In genomic region chr11:93741094-93741881, GRCh38 we compare ENCODE assay signal across 8 cellular contexts. TPM values are rescaled to one million over a fixed set of nuclear protein-coding genes. Genes with fewer than 3 reads are reported as not detected.
A peak's percentile ranks its signal among the peaks of the same experiment; 100 is the strongest.
DNase-seq lines count a peak whose midpoint lies in the region; ATAC-seq and TF ChIP-seq lines count a peak whose summit lies in the region.

Gene C11orf54 (plus strand): TSS chr11:93741672. CDS start chr11:93747394, 5,722 bp downstream.
Gene TAF1D (minus strand): TSS chr11:93741495. CDS start chr11:93739304, 2,191 bp downstream.

- H3K4me1 ChIP-seq in thymus (ENCODE audit: control insufficient read depth, insufficient read depth, low read length) = peaks cover 9% of the 10 kb centered on the region

- ATAC-seq in HG02623 (IDR thresholded peaks at IDR 0.05; ENCODE audit: unreplicated experiment) = peak; percentile 82

- no peak for TF ChIP-seq CTCF in GM10266 (IDR thresholded peaks at IDR 0.05; ENCODE audit: control insufficient read depth, insufficient read depth, low read depth, missing control alignments)
- no peak for TF ChIP-seq CTCF in glutamatergic neuron (IDR thresholded peaks at IDR 0.05; ENCODE audit: partially characterized antibody, unreplicated experiment)
- no peak for TF ChIP-seq CTCF in osteocyte (IDR thresholded peaks at IDR 0.05)

- H3K27ac Mint-ChIP-seq in activated naive CD8-positive, alpha-beta T cell = peak within 1 kb of the TSS; percentile 100
- H3K27ac Mint-ChIP-seq in glutamatergic neuron (ENCODE audit: unreplicated experiment) (peak within 1 kb of the TSS; percentile 93), osteocyte (ENCODE audit: unreplicated experiment) (peak within 1 kb of the TSS; percentile 99)

- H3K9me3 Mint-ChIP-seq in activated naive CD8-positive, alpha-beta T cell (ENCODE audit: low read depth) = no peaks in the 10 kb centered on the region
- H3K9me3 Mint-ChIP-seq in glutamatergic neuron (ENCODE audit: unreplicated experiment) (peaks cover 7% of the 10 kb centered on the region), osteocyte (ENCODE audit: unreplicated experiment) (no peaks in the 10 kb centered on the region)

- peak within 1 kb of the TSS; percentile 83 for H3K4me3 ChIP-seq in thymus (ENCODE audit: low read length)

- H3K27me3 Mint-ChIP-seq in activated naive CD8-positive, alpha-beta T cell = no peaks in the 10 kb centered on the region
- H3K27me3 Mint-ChIP-seq in glutamatergic neuron (ENCODE audit: unreplicated experiment) = peaks cover 3% of the 10 kb centered on the region
- no peaks in the 10 kb centered on the region for H3K27me3 Mint-ChIP-seq in osteocyte (ENCODE audit: unreplicated experiment)

- DNase-seq in GM10266 (ENCODE audit: extremely low spot score) (peak; percentile 89), NCI-H1105 (lab: John Stamatoyannopoulos, UW) (peak; percentile 99), SKM-1 treated with dmso at 0.1 percent for 144 hours (lab: John Stamatoyannopoulos, UW; ENCODE audit: unreplicated experiment) (peak; percentile 98), glutamatergic neuron (peak; percentile 95), osteocyte (ENCODE audit: extremely low spot score, unreplicated experiment) (peak; percentile 98)

- no peaks in the 10 kb centered on the region for H3K36me3 ChIP-seq in thymus (ENCODE audit: control insufficient read depth, insufficient read depth)

- no peaks in the 10 kb centered on the region for H3K9me3 ChIP-seq in thymus (ENCODE audit: control insufficient read depth)

- H3K36me3 Mint-ChIP-seq in activated naive CD8-positive, alpha-beta T cell = peaks cover 37% of the 10 kb centered on the region
- H3K36me3 Mint-ChIP-seq in glutamatergic neuron (ENCODE audit: unreplicated experiment) (no peaks in the 10 kb centered on the region), osteocyte (ENCODE audit: unreplicated experiment) (peaks cover 31% of the 10 kb centered on the region)

- H3K27me3 ChIP-seq in thymus (ENCODE audit: control insufficient read depth, insufficient read depth) = no peaks in the 10 kb centered on the region

- peak within 1 kb of the TSS; percentile 100 for H3K4me3 Mint-ChIP-seq in activated naive CD8-positive, alpha-beta T cell
- H3K4me3 Mint-ChIP-seq in glutamatergic neuron (ENCODE audit: unreplicated experiment) (peak within 1 kb of the TSS; percentile 96), osteocyte (ENCODE audit: unreplicated experiment) (peak within 1 kb of the TSS; percentile 99)

- peaks cover 57% of the 10 kb centered on the region for H3K4me1 Mint-ChIP-seq in activated naive CD8-positive, alpha-beta T cell (ENCODE audit: low read depth)
- peaks cover 19% of the 10 kb centered on the region for H3K4me1 Mint-ChIP-seq in glutamatergic neuron (ENCODE audit: low read depth, unreplicated experiment)
- peaks cover 50% of the 10 kb centered on the region for H3K4me1 Mint-ChIP-seq in osteocyte (ENCODE audit: unreplicated experiment)

- peak within 1 kb of the TSS; percentile 98 for H3K27ac ChIP-seq in thymus (ENCODE audit: low read depth)

- under 1% methylated on average over 65 of the region's 65 CpGs for WGBS in thymus

RNA-seq across cellular contexts. Expression of gene C11orf54, which starts in this region (rescaled TPM):
- 19.5 TPM for total RNA-seq in glutamatergic neuron (ENCODE audit: unreplicated experiment)
- 23.5 and 25.2 TPM in 2 replicates for total RNA-seq in osteocyte
- 24.7 TPM for polyA plus RNA-seq in thymus

RNA-seq across cellular contexts. Expression of gene TAF1D, which starts in this region (rescaled TPM):
- 71.9 TPM for total RNA-seq in glutamatergic neuron (ENCODE audit: unreplicated experiment)
- total RNA-seq in osteocyte = 82.6 and 84.2 TPM in 2 replicates
- 227 TPM for polyA plus RNA-seq in thymus

Comparison
In these comparisons a context has a peak if more than half of its experiments do, and no peak if none do; other contexts are left out.
1. Peak in every context shown above with its lines: DNase-seq, ATAC-seq, H3K4me3 ChIP-seq and H3K27ac ChIP-seq.